ENCODE assay signal across 1 cellular context in the genomic region with DNA sequence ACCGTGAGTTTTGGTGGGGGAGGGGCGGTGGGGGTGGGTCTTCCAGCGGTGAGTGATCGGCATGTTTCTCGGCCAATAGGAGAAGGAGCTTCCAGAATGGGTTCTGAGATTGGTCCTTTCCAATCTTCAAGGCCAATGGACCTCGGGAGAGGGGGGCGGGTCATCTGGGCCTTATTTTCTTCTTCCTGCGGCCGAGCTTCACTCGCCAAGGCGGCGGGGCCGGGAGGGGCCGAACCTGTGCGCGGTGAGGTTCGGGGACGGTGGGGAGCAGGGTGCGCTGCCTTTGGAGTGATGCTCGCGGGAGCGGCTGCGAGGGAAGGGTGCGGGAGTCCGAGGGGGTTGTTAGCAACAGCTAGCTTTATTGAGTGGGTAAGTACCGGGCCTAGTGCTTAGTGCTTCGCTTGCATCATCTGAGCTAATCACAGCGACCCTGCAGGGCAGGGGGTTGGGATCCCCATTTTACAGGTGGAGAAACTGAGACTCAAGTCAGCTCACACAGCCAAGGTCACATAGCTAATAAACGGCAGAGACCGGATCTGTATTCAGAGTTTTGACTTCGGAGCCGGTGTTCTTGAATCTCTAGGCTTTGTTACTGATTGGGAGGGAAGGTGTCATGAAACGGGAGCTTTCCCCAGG.
TF ChIP-seq lines count a peak whose summit lies in the region.

No MANE protein-coding gene starts in this region.

TF ChIP-seq in HepG2, 621 proteins besides CTCF, POLR2A, EP300 and RAD21 (continued from another document and continues in another):
- TF ChIP-seq ZNF407 (CRISPR knock-in tag; IDR thresholded peaks at IDR 0.05; ENCODE audit: not compliant biosample characterization) (no peak), POLR2AphosphoS5 (IDR thresholded peaks at IDR 0.05; ENCODE audit: low read depth, low read length) (peak; percentile 76), HOXA3 (CRISPR knock-in tag; IDR thresholded peaks at IDR 0.05) (peak; percentile 63; the same call in 1 of the 2 replicates), ZNF543 (CRISPR knock-in tag; IDR thresholded peaks at IDR 0.05) (peak; percentile 80), MIXL1 (CRISPR knock-in tag; IDR thresholded peaks at IDR 0.05) (no peak), ZNF670 (CRISPR knock-in tag; IDR thresholded peaks at IDR 0.05; ENCODE audit: borderline replicate concordance) (no peak), RXRB (CRISPR knock-in tag; IDR thresholded peaks at IDR 0.05; ENCODE audit: borderline replicate concordance) (peak; percentile 57), MAFG (CRISPR knock-in tag; IDR thresholded peaks at IDR 0.05) (no peak), ZNF180 (CRISPR knock-in tag; IDR thresholded peaks at IDR 0.05; ENCODE audit: borderline replicate concordance, low read depth) (no peak), ZSCAN12 (CRISPR knock-in tag; IDR thresholded peaks at IDR 0.05) (no peak), ZNF780A (CRISPR knock-in tag; IDR thresholded peaks at IDR 0.05) (no peak), NBN (conservative IDR thresholded peaks at IDR 0.05) (no peak), SIX4 (CRISPR knock-in tag; IDR thresholded peaks at IDR 0.05) (0 out of 2 replicates have a peak, but pooled peaks have one; percentile 36), ZNF720 (CRISPR knock-in tag; IDR thresholded peaks at IDR 0.05) (no peak), THYN1 (CRISPR knock-in tag; IDR thresholded peaks at IDR 0.05; ENCODE audit: borderline replicate concordance, low read depth) (no peak), ZBTB46 (CRISPR knock-in tag; IDR thresholded peaks at IDR 0.05; ENCODE audit: borderline replicate concordance) (0 out of 2 replicates have a peak, but pooled peaks have one; percentile 43), RFX3 (CRISPR knock-in tag; IDR thresholded peaks at IDR 0.05) (no peak), ZNF724P (CRISPR knock-in tag; IDR thresholded peaks at IDR 0.05; ENCODE audit: borderline replicate concordance) (no peak), ZMYM3 (CRISPR knock-in tag; IDR thresholded peaks at IDR 0.05) (peak; percentile 80), NR2F6 (IDR thresholded peaks at IDR 0.05) (no peak), NR2F6 (CRISPR knock-in tag; IDR thresholded peaks at IDR 0.05) (no peak), BHLHE40 (IDR thresholded peaks at IDR 0.05; ENCODE audit: low read length) (no peak), STAT5B (CRISPR knock-in tag; IDR thresholded peaks at IDR 0.05) (no peak), GZF1 (CRISPR knock-in tag; IDR thresholded peaks at IDR 0.05) (no peak), SKI (IDR thresholded peaks at IDR 0.05; ENCODE audit: partially characterized antibody) (no peak), ZNF3 (CRISPR knock-in tag; IDR thresholded peaks at IDR 0.05) (no peak), ZBTB34 (CRISPR knock-in tag; IDR thresholded peaks at IDR 0.05) (no peak), KDM1A (CRISPR knock-in tag; IDR thresholded peaks at IDR 0.05) (0 out of 2 replicates have a peak, but pooled peaks have one; percentile 66), FLYWCH1 (CRISPR knock-in tag; IDR thresholded peaks at IDR 0.05) (no peak), MTERF4 (CRISPR knock-in tag; IDR thresholded peaks at IDR 0.05) (0 out of 2 replicates have a peak, but pooled peaks have one; percentile 48), FOSL2 (CRISPR knock-in tag; IDR thresholded peaks at IDR 0.05) (peak; percentile 38; the same call in 1 of the 2 replicates), GATAD1 (CRISPR knock-in tag; IDR thresholded peaks at IDR 0.05) (0 out of 2 replicates have a peak, but pooled peaks have one; percentile 29), BCL3 (CRISPR knock-in tag; IDR thresholded peaks at IDR 0.05) (peak; percentile 33; the same call in 1 of the 2 replicates), TBX3 (IDR thresholded peaks at IDR 0.05; ENCODE audit: borderline replicate concordance) (no peak), NR1H2 (CRISPR knock-in tag; IDR thresholded peaks at IDR 0.05; ENCODE audit: borderline replicate concordance, low read depth) (no peak), ZFP41 (CRISPR knock-in tag; IDR thresholded peaks at IDR 0.05; ENCODE audit: borderline replicate concordance) (no peak), HES4 (CRISPR knock-in tag; IDR thresholded peaks at IDR 0.05; ENCODE audit: borderline replicate concordance) (peak; percentile 77; the same call in 1 of the 2 replicates), ASH2L (IDR thresholded peaks at IDR 0.05; ENCODE audit: insufficient read length, low read depth, low read length) (peak; percentile 68), ZNF558 (CRISPR knock-in tag; IDR thresholded peaks at IDR 0.05; ENCODE audit: borderline replicate concordance) (no peak), XRCC5 (optimal IDR thresholded peaks at IDR 0.05; ENCODE audit: low read length) (no peak), ZNF44 (CRISPR knock-in tag; IDR thresholded peaks at IDR 0.05) (no peak; the same call in 1 of the 2 replicates), PPARG (CRISPR knock-in tag; conservative IDR thresholded peaks at IDR 0.05) (no peak), EHMT2 (IDR thresholded peaks at IDR 0.05; ENCODE audit: borderline replicate concordance, low read depth, low read length) (no peak), KLF9 (CRISPR knock-in tag; IDR thresholded peaks at IDR 0.05; ENCODE audit: low read depth) (0 out of 2 replicates have a peak, but pooled peaks have one; percentile 20), SUZ12 (IDR thresholded peaks at IDR 0.05; ENCODE audit: low read depth, low read length) (no peak)
- TF ChIP-seq, protein P1, sequence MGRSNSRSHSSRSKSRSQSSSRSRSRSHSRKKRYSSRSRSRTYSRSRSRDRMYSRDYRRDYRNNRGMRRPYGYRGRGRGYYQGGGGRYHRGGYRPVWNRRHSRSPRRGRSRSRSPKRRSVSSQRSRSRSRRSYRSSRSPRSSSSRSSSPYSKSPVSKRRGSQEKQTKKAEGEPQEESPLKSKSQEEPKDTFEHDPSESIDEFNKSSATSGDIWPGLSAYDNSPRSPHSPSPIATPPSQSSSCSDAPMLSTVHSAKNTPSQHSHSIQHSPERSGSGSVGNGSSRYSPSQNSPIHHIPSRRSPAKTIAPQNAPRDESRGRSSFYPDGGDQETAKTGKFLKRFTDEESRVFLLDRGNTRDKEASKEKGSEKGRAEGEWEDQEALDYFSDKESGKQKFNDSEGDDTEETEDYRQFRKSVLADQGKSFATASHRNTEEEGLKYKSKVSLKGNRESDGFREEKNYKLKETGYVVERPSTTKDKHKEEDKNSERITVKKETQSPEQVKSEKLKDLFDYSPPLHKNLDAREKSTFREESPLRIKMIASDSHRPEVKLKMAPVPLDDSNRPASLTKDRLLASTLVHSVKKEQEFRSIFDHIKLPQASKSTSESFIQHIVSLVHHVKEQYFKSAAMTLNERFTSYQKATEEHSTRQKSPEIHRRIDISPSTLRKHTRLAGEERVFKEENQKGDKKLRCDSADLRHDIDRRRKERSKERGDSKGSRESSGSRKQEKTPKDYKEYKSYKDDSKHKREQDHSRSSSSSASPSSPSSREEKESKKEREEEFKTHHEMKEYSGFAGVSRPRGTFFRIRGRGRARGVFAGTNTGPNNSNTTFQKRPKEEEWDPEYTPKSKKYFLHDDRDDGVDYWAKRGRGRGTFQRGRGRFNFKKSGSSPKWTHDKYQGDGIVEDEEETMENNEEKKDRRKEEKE (IDR thresholded peaks at IDR 0.05), result no peak
- TF ChIP-seq, protein P2, sequence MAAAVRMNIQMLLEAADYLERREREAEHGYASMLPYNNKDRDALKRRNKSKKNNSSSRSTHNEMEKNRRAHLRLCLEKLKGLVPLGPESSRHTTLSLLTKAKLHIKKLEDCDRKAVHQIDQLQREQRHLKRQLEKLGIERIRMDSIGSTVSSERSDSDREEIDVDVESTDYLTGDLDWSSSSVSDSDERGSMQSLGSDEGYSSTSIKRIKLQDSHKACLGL (CRISPR knock-in tag; IDR thresholded peaks at IDR 0.05), result peak; percentile 65; the same call in 1 of the 2 replicates
- TF ChIP-seq, protein P3, sequence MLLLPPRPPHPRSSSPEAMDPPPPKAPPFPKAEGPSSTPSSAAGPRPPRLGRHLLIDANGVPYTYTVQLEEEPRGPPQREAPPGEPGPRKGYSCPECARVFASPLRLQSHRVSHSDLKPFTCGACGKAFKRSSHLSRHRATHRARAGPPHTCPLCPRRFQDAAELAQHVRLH (CRISPR knock-in tag; IDR thresholded peaks at IDR 0.05; ENCODE audit: borderline replicate concordance, low read depth), result no peak
